Comparison of ENCODE assay signal across 28 cellular contexts in the genomic region with DNA sequence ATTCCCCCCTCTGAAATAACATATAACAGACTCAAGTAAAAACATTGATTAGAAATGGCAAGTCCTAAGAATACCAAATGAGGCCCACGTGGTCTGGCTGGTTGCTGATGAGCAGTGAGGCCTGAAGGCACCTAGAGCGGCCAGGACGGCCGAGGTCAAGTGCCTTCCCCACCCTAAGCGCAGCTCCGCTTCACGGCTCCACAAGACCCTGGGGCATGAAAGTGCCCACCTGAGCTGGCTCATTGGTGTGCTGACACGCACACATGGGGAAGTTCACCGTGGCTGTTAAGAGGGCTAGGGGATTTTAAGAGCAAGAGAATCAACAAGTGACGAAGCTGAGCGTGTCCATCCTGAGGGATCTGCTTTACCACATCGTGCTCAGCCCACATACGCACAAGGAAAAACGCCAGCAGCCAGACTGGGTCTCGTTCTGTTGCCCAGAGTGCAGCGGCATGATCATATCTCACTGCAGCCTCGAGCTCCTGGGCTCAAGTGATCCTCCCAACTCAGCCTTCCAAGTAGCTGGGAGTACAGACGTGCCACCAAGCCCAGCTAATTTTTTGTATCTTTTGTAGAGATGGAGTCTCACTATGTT. TPM values are rescaled to one million over a fixed set of nuclear protein-coding genes. Genes with fewer than 3 reads are reported as not detected.
DNase-seq lines count a peak whose midpoint lies in the region; ATAC-seq and TF ChIP-seq lines count a peak whose summit lies in the region.
"Had no signal": no experiment of that assay in that cellular context is flagged by ENCODE, and none has a peak within 500 bp of the region (broad histone marks: within the 10 kb centered on the region; RNA-seq: fewer than 3 reads in every experiment).

No MANE protein-coding gene starts in this region.

- peak in 1 of 2 donors; percentile 32 for TF ChIP-seq POLR2A in thyroid gland (IDR thresholded peaks at IDR 0.05)
- TF ChIP-seq POLR2A in esophagus squamous epithelium (IDR thresholded peaks at IDR 0.05): no peak

- H3K27me3 ChIP-seq in thyroid gland: no peaks in the 10 kb centered on the region
- no peaks in the 10 kb centered on the region for H3K27me3 ChIP-seq in MG63
- no peaks in the 10 kb centered on the region for H3K27me3 ChIP-seq in esophagus squamous epithelium
- H3K27me3 ChIP-seq: BE2C, SJSA1 had no signal

- no peak for TF ChIP-seq CTCF in brain (conservative IDR thresholded peaks at IDR 0.05)
- TF ChIP-seq CTCF in nephron progenitor cell (IDR thresholded peaks at IDR 0.05): no peak
- TF ChIP-seq CTCF in thyroid gland (IDR thresholded peaks at IDR 0.05): no peak
- TF ChIP-seq CTCF in esophagus squamous epithelium (IDR thresholded peaks at IDR 0.05): no peak

- peaks cover 32% of the 10 kb centered on the region for H3K36me3 Mint-ChIP-seq in activated CD8-positive, alpha-beta memory T cell treated with anti-CD3 and anti-CD28 coated beads, Interleukin-2, amount 10 ng/mL, durations not matched to agents 7 days and 5 days
- H3K36me3 Mint-ChIP-seq in brain (peaks cover 52% of the 10 kb centered on the region), nephron progenitor cell (ENCODE audit: low read depth) (peaks cover 67% of the 10 kb centered on the region)

- H3K9me3 Mint-ChIP-seq in activated CD8-positive, alpha-beta memory T cell treated with anti-CD3 and anti-CD28 coated beads, Interleukin-2, amount 10 ng/mL, durations not matched to agents 7 days and 5 days (ENCODE audit: low read depth): no peaks in the 10 kb centered on the region
- no peaks in the 10 kb centered on the region for H3K9me3 Mint-ChIP-seq in brain
- no peaks in the 10 kb centered on the region for H3K9me3 Mint-ChIP-seq in nephron progenitor cell
- H3K9me3 Mint-ChIP-seq: CD8-positive, alpha-beta memory T cell; HFFc6 had no signal

- H3K4me3 ChIP-seq in thyroid gland (replicated peaks in 1 of 3): no peak overlapping the region
- H3K4me3 ChIP-seq in MG63: no peak overlapping the region
- H3K4me3 ChIP-seq in esophagus squamous epithelium: no peak overlapping the region
- H3K4me3 ChIP-seq: K562, SJSA1 had no signal

- no peak overlapping the region for H3K27ac Mint-ChIP-seq in activated CD8-positive, alpha-beta memory T cell treated with anti-CD3 and anti-CD28 coated beads, Interleukin-2, amount 10 ng/mL, durations not matched to agents 7 days and 5 days
- H3K27ac Mint-ChIP-seq in brain (peak overlapping the region in 4 of 5 experiments; percentile 29 to 50 (median 34)), nephron progenitor cell (peak overlapping the region; percentile 69)
- H3K27ac Mint-ChIP-seq: HFFc6 had no signal

- H3K4me1 ChIP-seq in thyroid gland: peaks cover 56 to 61% of the 10 kb centered on the region in 2 donors
- H3K4me1 ChIP-seq in esophagus squamous epithelium: no peaks in the 10 kb centered on the region
- H3K4me1 ChIP-seq: BE2C, SJSA1 had no signal

- peak; percentile 19 for DNase-seq in activated CD8-positive, alpha-beta memory T cell treated with anti-CD3 and anti-CD28 coated beads, Interleukin-2, amount 10 ng/mL, durations not matched to agents 7 days and 5 days
- no peak for DNase-seq in activated CD8-positive, alpha-beta memory T cell treated with anti-CD3 and anti-CD28 coated beads, Interleukin-2, amount 50 U/mL, for 48 hours
- DNase-seq in nephron progenitor cell (no peak), thyroid gland (peak; percentile 85 to 88), MG63 (no peak), esophagus squamous epithelium (lab: John Stamatoyannopoulos, UW) (no peak)
- DNase-seq: 8988T; ACHN; BE2C; Calu3; CD8-positive, alpha-beta memory T cell; DMS79 treated with DMSO at 0.1 percent for 48 hours; H7; HFFc6; Kasumi-1; MV-4-11; NCI-H1105; NCI-H146; NCI-H1930; NCI-H2107; NCI-H446; NCI-H524 treated with DMSO at 0.1 percent for 48 hours; NCI-H774 had no signal

- CTCF ChIA-PET in activated CD8-positive, alpha-beta memory T cell treated with anti-CD3 and anti-CD28 coated beads, Interleukin-2, amount 10 ng/mL, durations not matched to agents 7 days and 5 days (lab: Charles Lee): interaction anchor here (1.0 to 1.4 kb wide), 2 partner anchors 14 to 27 kb away, joined by 3 read pairs; no protein-coding TSS in a partner anchor

- H3K27me3 Mint-ChIP-seq in activated CD8-positive, alpha-beta memory T cell treated with anti-CD3 and anti-CD28 coated beads, Interleukin-2, amount 10 ng/mL, durations not matched to agents 7 days and 5 days: no peaks in the 10 kb centered on the region
- H3K27me3 Mint-ChIP-seq in brain (no peaks in the 10 kb centered on the region), nephron progenitor cell (ENCODE audit: low read depth, poor library complexity) (no peaks in the 10 kb centered on the region)

- intact Hi-C loops in thyroid gland (cut with DNase I): no loop called here
- intact Hi-C loops in esophagus squamous epithelium (cut with DNase I): no loop called here

- H3K27ac ChIP-seq in thyroid gland (peak overlapping the region; percentile 35 to 94 (median 83)), esophagus squamous epithelium (no peak overlapping the region)
- H3K27ac ChIP-seq: SJSA1 had no signal

- H3K36me3 ChIP-seq in thyroid gland (peaks cover 17 to 18% of the 10 kb centered on the region in 2 donors), MG63 (peaks cover 14% of the 10 kb centered on the region), esophagus squamous epithelium (peaks cover 10 to 96% (median 20%) of the 10 kb centered on the region in 3 donors)

- H3K4me3 Mint-ChIP-seq in activated CD8-positive, alpha-beta memory T cell treated with anti-CD3 and anti-CD28 coated beads, Interleukin-2, amount 10 ng/mL, durations not matched to agents 7 days and 5 days: no peak overlapping the region
- H3K4me3 Mint-ChIP-seq in brain (no peak overlapping the region), nephron progenitor cell (no peak overlapping the region)
- H3K4me3 Mint-ChIP-seq: CD14-positive monocyte; CD8-positive, alpha-beta memory T cell; HFFc6 had no signal

- H3K4me1 Mint-ChIP-seq in activated CD8-positive, alpha-beta memory T cell treated with anti-CD3 and anti-CD28 coated beads, Interleukin-2, amount 10 ng/mL, durations not matched to agents 7 days and 5 days: no peaks in the 10 kb centered on the region
- H3K4me1 Mint-ChIP-seq in brain: peaks cover 52% of the 10 kb centered on the region
- H3K4me1 Mint-ChIP-seq in nephron progenitor cell: peaks cover 64% of the 10 kb centered on the region
- H3K4me1 Mint-ChIP-seq: CD14-positive monocyte had no signal

- no peaks in the 10 kb centered on the region for H3K9me3 ChIP-seq in thyroid gland
- no peaks in the 10 kb centered on the region for H3K9me3 ChIP-seq in MG63
- H3K9me3 ChIP-seq in esophagus squamous epithelium: no peaks in the 10 kb centered on the region
- H3K9me3 ChIP-seq: BE2C, SJSA1 had no signal

- no peak for ATAC-seq in activated CD8-positive, alpha-beta memory T cell treated with anti-CD3 and anti-CD28 coated beads, Interleukin-2, amount 10 ng/mL, durations not matched to agents 7 days and 5 days
- no peak for ATAC-seq in GM18861 (IDR thresholded peaks at IDR 0.05; ENCODE audit: unreplicated experiment)
- ATAC-seq: K562 had no signal

- 32 to 53% methylated on average over 16 to 18 of the region's 18 CpGs for WGBS in thyroid gland, 2 donors
- whole genome bisulfite sequencing in esophagus squamous epithelium, 2 donors: 91 to 94% methylated on average over 11 to 13 of the region's 18 CpGs

RNA-seq across cellular contexts. Expression of gene DCTD, which starts 22.4 kb away (rescaled TPM):
- total RNA-seq in activated CD8-positive, alpha-beta memory T cell treated with anti-CD3 and anti-CD28 coated beads, Interleukin-2, amount 10 ng/mL, durations not matched to agents 7 days and 5 days: 10 to 100 TPM; 66.6 to 85.1 TPM
- polyA plus RNA-seq in brain (ENCODE audit: insufficient read depth, low read depth, low replicate concordance): 65.7 TPM
- 100 to 1,000 TPM in 3 of 4 donors, 10 to 100 TPM in 1; 99.3 to 150 (median 119) TPM for total RNA-seq in thyroid gland
- 119 and 137 TPM in 2 replicates for total RNA-seq in MG63 (2014; rRNA removed; shearing (Covaris generic); ENCODE audit: low replicate concordance)
- 10 to 100 TPM; 43.6 to 72.9 (median 57.2) TPM for total RNA-seq in esophagus squamous epithelium

Comparison
In these comparisons a context has a peak if more than half of its experiments do, and no peak if none do; other contexts are left out.
1. DNase-seq: peak in activated CD8-positive, alpha-beta memory T cell treated with anti-CD3 and anti-CD28 coated beads, Interleukin-2, amount 10 ng/mL, durations not matched to agents 7 days and 5 days (single experiment) and thyroid gland (2 of 2); none in activated CD8-positive, alpha-beta memory T cell treated with anti-CD3 and anti-CD28 coated beads, Interleukin-2, amount 50 U/mL, for 48 hours (single experiment), nephron progenitor cell (single experiment), MG63 (single experiment) and esophagus squamous epithelium (single experiment).
2. H3K27ac ChIP-seq: peak in thyroid gland (3 of 3); none in esophagus squamous epithelium (0 of 4).